Comparison of ENCODE assay signal across 1 cellular context in the genomic region with DNA sequence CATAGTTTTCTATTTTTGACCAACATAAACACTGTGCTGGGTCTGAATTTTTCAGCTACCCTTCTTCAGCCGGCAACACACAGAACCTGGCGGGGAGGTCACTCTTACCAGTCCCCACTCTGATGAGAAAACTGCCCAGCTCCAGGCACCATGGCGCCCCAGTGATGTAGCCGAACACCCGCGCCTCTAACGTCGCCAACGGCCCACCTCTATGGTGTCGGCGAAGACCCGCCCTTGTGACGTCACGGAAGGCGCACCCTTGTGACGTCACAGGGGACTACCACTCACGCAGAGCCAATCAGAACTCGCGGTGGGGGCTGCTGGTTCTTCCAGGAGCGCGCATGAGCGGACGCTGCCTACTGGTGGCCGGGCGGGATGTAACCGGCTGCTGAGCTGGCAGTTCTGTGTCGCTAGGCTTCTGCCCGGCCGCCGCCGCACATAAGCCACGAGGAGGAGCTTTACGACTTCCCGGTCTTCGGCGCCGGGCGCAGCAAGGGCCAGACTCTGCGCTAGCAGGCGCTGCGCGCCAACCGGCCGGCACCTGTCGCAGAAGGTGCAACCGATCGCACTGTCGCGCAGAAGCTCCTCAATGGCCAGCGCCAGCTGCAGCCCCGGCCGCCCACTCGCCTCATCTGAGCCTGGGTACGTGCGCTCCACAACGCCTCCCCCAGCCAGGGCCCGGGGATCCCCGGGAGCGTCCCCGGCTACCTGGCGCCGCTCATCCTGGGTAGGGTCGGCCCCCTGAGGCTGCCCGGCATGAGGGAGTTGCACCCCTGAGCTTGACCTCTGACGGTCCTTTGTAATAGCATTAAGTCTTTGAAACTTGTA.
A peak's percentile ranks its signal among the peaks of the same experiment; 100 is the strongest.
TF ChIP-seq lines count a peak whose summit lies in the region.
"Not testable (repeated sequence)": the region's sequence is repeated elsewhere in the genome, so short reads cannot be mapped to it uniquely, and the experiment has no call there.

No MANE protein-coding gene starts in this region.

TF ChIP-seq in K562, 482 proteins besides CTCF, POLR2A, EP300 and RAD21 (continued from another document):
- 0 out of 2 replicates have a peak, but pooled peaks have one; percentile 62 for TF ChIP-seq MYNN (IDR thresholded peaks at IDR 0.05)
- not testable (repeated sequence) for TF ChIP-seq MYNN (CRISPR knock-in tag; IDR thresholded peaks at IDR 0.05)
- peak; percentile 99 for TF ChIP-seq SP1 (CRISPR knock-in tag; IDR thresholded peaks at IDR 0.05)
- peak; percentile 92 for TF ChIP-seq THAP12 (CRISPR knock-in tag; IDR thresholded peaks at IDR 0.05)
- peak; percentile 84 for TF ChIP-seq TAF9B (IDR thresholded peaks at IDR 0.05; ENCODE audit: partially characterized antibody)
- peak in 1 of 2 experiments; percentile 23; a peak in 1 of 4 replicates for TF ChIP-seq SIX5 (IDR thresholded peaks at IDR 0.05; ENCODE audit: borderline replicate concordance in 1 of 2, insufficient read depth in 1 of 2, low read depth in 1 of 2, low read length in 2 of 2)
- peak in 1 of 2 experiments; percentile 100; a peak in 2 of 4 replicates for TF ChIP-seq TBL1XR1 (IDR thresholded peaks at IDR 0.05; ENCODE audit: low read length in 2 of 2)
- 0 out of 2 replicates have a peak, but pooled peaks have one; percentile 39 for TF ChIP-seq PREB (CRISPR knock-in tag; IDR thresholded peaks at IDR 0.05)
- TF ChIP-seq MXI1 (IDR thresholded peaks at IDR 0.05; ENCODE audit: low read depth, low read length) = peak; percentile 35; the same call in 1 of the 2 replicates
- TF ChIP-seq RB1 (IDR thresholded peaks at IDR 0.05; ENCODE audit: low read depth) = peak; percentile 97
- TF ChIP-seq POLR2AphosphoS5 (IDR thresholded peaks at IDR 0.05; ENCODE audit: control insufficient read depth, insufficient read depth, low read depth, low read length) = peak; percentile 94
- peak; percentile 73; the same call in 1 of the 2 replicates for TF ChIP-seq KLF6 (CRISPR knock-in tag; IDR thresholded peaks at IDR 0.05; ENCODE audit: borderline replicate concordance)
- TF ChIP-seq ATF4 (CRISPR knock-in tag; IDR thresholded peaks at IDR 0.05) = 0 out of 2 replicates have a peak, but pooled peaks have one; percentile 50
- peak; percentile 17; the same call in 1 of the 2 replicates for TF ChIP-seq RAD51 (IDR thresholded peaks at IDR 0.05; ENCODE audit: borderline replicate concordance, low read depth)
- TF ChIP-seq SMAD4 (CRISPR knock-in tag; conservative IDR thresholded peaks at IDR 0.05) = peak; percentile 71
- peak; percentile 80; the same call in 1 of the 2 replicates for TF ChIP-seq ESRRA (IDR thresholded peaks at IDR 0.05; ENCODE audit: borderline replicate concordance, low read depth)
- peak; percentile 100 for TF ChIP-seq C11orf30 (IDR thresholded peaks at IDR 0.05; ENCODE audit: low read depth)
- TF ChIP-seq CREM (IDR thresholded peaks at IDR 0.05; ENCODE audit: low read depth) = peak; percentile 99
- TF ChIP-seq EGR1 (conservative IDR thresholded peaks at IDR 0.05) = peak; percentile 55
